ENCODE assay signal across 1 cellular context in the genomic region with DNA sequence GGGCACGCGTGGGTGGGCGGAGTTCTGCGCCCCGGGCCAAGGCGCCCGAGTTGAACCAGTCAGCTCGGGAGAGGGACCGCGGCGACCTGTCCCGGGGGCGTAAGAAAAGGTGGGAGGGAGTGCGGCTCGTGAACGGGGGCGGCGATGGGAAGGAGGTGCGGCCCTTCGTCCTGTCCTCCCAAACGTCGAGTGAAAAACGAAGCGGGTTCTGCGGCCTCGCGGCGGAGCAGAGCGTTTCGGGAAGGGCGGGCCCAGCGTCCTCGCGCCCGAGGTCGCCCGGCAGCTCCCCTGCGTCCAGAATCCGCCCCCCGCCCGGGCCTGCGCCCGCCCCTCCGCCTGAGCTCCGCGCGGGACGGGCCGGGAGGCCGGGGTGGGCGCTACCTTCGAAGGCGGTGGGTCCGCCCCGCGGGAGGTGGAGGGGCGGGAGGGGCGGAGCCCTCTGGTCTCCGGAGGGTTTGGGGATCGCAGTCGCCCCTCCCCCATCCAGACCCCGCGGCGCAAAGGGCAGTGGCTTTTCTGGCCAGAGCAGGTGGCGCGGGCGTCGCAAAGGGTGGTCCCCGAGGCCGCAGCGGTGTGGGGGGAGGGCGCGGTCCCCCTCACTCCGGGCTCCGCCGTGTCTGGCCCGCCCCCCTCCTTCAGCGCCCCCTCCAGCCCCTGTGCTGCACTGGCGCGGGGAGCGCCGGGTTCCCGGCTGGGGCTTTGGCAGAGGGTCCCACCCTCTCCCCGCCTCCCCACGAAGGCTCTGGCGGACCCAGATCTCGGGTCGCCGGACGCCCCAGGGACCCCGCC.
A peak's percentile ranks its signal among the peaks of the same experiment; 100 is the strongest.
TF ChIP-seq lines count a peak whose summit lies in the region.

No MANE protein-coding gene starts in this region.

TF ChIP-seq in HepG2, 621 proteins besides CTCF, POLR2A, EP300 and RAD21 (continued from another document and continues in another):
- TF ChIP-seq, protein P1, sequence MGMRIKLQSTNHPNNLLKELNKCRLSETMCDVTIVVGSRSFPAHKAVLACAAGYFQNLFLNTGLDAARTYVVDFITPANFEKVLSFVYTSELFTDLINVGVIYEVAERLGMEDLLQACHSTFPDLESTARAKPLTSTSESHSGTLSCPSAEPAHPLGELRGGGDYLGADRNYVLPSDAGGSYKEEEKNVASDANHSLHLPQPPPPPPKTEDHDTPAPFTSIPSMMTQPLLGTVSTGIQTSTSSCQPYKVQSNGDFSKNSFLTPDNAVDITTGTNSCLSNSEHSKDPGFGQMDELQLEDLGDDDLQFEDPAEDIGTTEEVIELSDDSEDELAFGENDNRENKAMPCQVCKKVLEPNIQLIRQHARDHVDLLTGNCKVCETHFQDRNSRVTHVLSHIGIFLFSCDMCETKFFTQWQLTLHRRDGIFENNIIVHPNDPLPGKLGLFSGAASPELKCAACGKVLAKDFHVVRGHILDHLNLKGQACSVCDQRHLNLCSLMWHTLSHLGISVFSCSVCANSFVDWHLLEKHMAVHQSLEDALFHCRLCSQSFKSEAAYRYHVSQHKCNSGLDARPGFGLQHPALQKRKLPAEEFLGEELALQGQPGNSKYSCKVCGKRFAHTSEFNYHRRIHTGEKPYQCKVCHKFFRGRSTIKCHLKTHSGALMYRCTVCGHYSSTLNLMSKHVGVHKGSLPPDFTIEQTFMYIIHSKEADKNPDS (CRISPR knock-in tag; IDR thresholded peaks at IDR 0.05) = peak; percentile 29; the same call in 1 of the 2 replicates
- TF ChIP-seq SOX13 (IDR thresholded peaks at IDR 0.05) (no peak), SOX13 (CRISPR knock-in tag; conservative IDR thresholded peaks at IDR 0.05 in 1 of 2, IDR thresholded peaks at IDR 0.05 in 1 of 2) (peak in 1 of 2 experiments; percentile 20; a peak in 1 of 4 replicates), TRIM24 (CRISPR knock-in tag; IDR thresholded peaks at IDR 0.05) (no peak), ZNF792 (CRISPR knock-in tag; IDR thresholded peaks at IDR 0.05) (no peak), BRD4 (CRISPR knock-in tag; IDR thresholded peaks at IDR 0.05) (0 out of 2 replicates have a peak, but pooled peaks have one; percentile 26), IRX3 (CRISPR knock-in tag; IDR thresholded peaks at IDR 0.05; ENCODE audit: borderline replicate concordance, low read depth) (peak; percentile 90), ARHGAP35 (CRISPR knock-in tag; IDR thresholded peaks at IDR 0.05; ENCODE audit: borderline replicate concordance) (no peak; the same call in 1 of the 2 replicates), FLYWCH1 (CRISPR knock-in tag; IDR thresholded peaks at IDR 0.05) (no peak), ZNF263 (CRISPR knock-in tag; IDR thresholded peaks at IDR 0.05) (peak; percentile 50; the same call in 1 of the 2 replicates), XBP1 (CRISPR knock-in tag; IDR thresholded peaks at IDR 0.05) (no peak), ZSCAN9 (CRISPR knock-in tag; IDR thresholded peaks at IDR 0.05; ENCODE audit: borderline replicate concordance) (no peak; the same call in 1 of the 2 replicates), ZMAT3 (CRISPR knock-in tag; conservative IDR thresholded peaks at IDR 0.05) (0 out of 2 replicates have a peak, but pooled peaks have one; percentile 3), AKAP8 (CRISPR knock-in tag; IDR thresholded peaks at IDR 0.05) (no peak), ZNF567 (CRISPR knock-in tag; IDR thresholded peaks at IDR 0.05; ENCODE audit: borderline replicate concordance) (no peak), ZNF543 (CRISPR knock-in tag; IDR thresholded peaks at IDR 0.05) (0 out of 2 replicates have a peak, but pooled peaks have one; percentile 22), TSC22D2 (CRISPR knock-in tag; IDR thresholded peaks at IDR 0.05; ENCODE audit: borderline replicate concordance) (no peak), ZNF816 (CRISPR knock-in tag; IDR thresholded peaks at IDR 0.05; ENCODE audit: borderline replicate concordance) (no peak), CBX2 (IDR thresholded peaks at IDR 0.05; ENCODE audit: low read depth, low read length) (no peak), CBX2 (CRISPR knock-in tag; IDR thresholded peaks at IDR 0.05; ENCODE audit: low read depth) (peak; percentile 72; the same call in 1 of the 2 replicates), ZNF430 (CRISPR knock-in tag; IDR thresholded peaks at IDR 0.05) (0 out of 2 replicates have a peak, but pooled peaks have one; percentile 56), BHLHE40 (IDR thresholded peaks at IDR 0.05; ENCODE audit: low read length) (no peak), ZNF207 (IDR thresholded peaks at IDR 0.05; ENCODE audit: borderline replicate concordance) (no peak), ZNF577 (CRISPR knock-in tag; IDR thresholded peaks at IDR 0.05; ENCODE audit: borderline replicate concordance, low read depth) (no peak), POLR2G (IDR thresholded peaks at IDR 0.05; ENCODE audit: low read depth, low read length) (no peak), GFI1 (CRISPR knock-in tag; IDR thresholded peaks at IDR 0.05; ENCODE audit: borderline replicate concordance) (peak; percentile 22; the same call in 1 of the 2 replicates), SMYD3 (CRISPR knock-in tag; IDR thresholded peaks at IDR 0.05) (no peak), HNRNPL (IDR thresholded peaks at IDR 0.05; ENCODE audit: low read depth, low read length) (no peak), ZNF451 (CRISPR knock-in tag; IDR thresholded peaks at IDR 0.05) (peak; percentile 62; the same call in 1 of the 2 replicates), HCFC1 (IDR thresholded peaks at IDR 0.05; ENCODE audit: low read depth, low read length) (no peak), ZNF776 (CRISPR knock-in tag; IDR thresholded peaks at IDR 0.05) (peak; percentile 48), FIP1L1 (IDR thresholded peaks at IDR 0.05; ENCODE audit: borderline replicate concordance, insufficient read depth, low read depth, low read length) (no peak), YEATS2 (CRISPR knock-in tag; IDR thresholded peaks at IDR 0.05; ENCODE audit: borderline replicate concordance) (no peak), ZNF296 (CRISPR knock-in tag; conservative IDR thresholded peaks at IDR 0.05) (0 out of 2 replicates have a peak, but pooled peaks have one; percentile 57), NR2F2 (IDR thresholded peaks at IDR 0.05; ENCODE audit: borderline replicate concordance, low read depth) (peak; percentile 41; the same call in 1 of the 2 replicates), ZNF501 (CRISPR knock-in tag; IDR thresholded peaks at IDR 0.05) (peak; percentile 63), ZNF746 (CRISPR knock-in tag; IDR thresholded peaks at IDR 0.05) (peak; percentile 33; the same call in 1 of the 2 replicates), ATF7-NPFF (CRISPR knock-in tag; IDR thresholded peaks at IDR 0.05; ENCODE audit: low read depth) (peak; percentile 55), ZNF605 (CRISPR knock-in tag; IDR thresholded peaks at IDR 0.05) (peak; percentile 74; the same call in 1 of the 2 replicates), NR1H2 (CRISPR knock-in tag; IDR thresholded peaks at IDR 0.05; ENCODE audit: borderline replicate concordance, low read depth) (peak; percentile 61; the same call in 1 of the 2 replicates), RBFOX2 (IDR thresholded peaks at IDR 0.05; ENCODE audit: low read depth, low read length) (no peak)
- TF ChIP-seq, protein P2, sequence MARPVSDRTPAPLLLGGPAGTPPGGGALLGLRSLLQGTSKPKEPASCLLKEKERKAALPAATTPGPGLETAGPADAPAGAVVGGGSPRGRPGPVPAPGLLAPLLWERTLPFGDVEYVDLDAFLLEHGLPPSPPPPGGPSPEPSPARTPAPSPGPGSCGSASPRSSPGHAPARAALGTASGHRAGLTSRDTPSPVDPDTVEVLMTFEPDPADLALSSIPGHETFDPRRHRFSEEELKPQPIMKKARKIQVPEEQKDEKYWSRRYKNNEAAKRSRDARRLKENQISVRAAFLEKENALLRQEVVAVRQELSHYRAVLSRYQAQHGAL (CRISPR knock-in tag; IDR thresholded peaks at IDR 0.05; ENCODE audit: not compliant biosample characterization) = no peak
- TF ChIP-seq, protein P3, sequence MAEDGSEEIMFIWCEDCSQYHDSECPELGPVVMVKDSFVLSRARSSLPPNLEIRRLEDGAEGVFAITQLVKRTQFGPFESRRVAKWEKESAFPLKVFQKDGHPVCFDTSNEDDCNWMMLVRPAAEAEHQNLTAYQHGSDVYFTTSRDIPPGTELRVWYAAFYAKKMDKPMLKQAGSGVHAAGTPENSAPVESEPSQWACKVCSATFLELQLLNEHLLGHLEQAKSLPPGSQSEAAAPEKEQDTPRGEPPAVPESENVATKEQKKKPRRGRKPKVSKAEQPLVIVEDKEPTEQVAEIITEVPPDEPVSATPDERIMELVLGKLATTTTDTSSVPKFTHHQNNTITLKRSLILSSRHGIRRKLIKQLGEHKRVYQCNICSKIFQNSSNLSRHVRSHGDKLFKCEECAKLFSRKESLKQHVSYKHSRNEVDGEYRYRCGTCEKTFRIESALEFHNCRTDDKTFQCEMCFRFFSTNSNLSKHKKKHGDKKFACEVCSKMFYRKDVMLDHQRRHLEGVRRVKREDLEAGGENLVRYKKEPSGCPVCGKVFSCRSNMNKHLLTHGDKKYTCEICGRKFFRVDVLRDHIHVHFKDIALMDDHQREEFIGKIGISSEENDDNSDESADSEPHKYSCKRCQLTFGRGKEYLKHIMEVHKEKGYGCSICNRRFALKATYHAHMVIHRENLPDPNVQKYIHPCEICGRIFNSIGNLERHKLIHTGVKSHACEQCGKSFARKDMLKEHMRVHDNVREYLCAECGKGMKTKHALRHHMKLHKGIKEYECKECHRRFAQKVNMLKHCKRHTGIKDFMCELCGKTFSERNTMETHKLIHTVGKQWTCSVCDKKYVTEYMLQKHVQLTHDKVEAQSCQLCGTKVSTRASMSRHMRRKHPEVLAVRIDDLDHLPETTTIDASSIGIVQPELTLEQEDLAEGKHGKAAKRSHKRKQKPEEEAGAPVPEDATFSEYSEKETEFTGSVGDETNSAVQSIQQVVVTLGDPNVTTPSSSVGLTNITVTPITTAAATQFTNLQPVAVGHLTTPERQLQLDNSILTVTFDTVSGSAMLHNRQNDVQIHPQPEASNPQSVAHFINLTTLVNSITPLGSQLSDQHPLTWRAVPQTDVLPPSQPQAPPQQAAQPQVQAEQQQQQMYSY (CRISPR knock-in tag; IDR thresholded peaks at IDR 0.05) = 0 out of 2 replicates have a peak, but pooled peaks have one; percentile 22
- TF ChIP-seq, protein P4, sequence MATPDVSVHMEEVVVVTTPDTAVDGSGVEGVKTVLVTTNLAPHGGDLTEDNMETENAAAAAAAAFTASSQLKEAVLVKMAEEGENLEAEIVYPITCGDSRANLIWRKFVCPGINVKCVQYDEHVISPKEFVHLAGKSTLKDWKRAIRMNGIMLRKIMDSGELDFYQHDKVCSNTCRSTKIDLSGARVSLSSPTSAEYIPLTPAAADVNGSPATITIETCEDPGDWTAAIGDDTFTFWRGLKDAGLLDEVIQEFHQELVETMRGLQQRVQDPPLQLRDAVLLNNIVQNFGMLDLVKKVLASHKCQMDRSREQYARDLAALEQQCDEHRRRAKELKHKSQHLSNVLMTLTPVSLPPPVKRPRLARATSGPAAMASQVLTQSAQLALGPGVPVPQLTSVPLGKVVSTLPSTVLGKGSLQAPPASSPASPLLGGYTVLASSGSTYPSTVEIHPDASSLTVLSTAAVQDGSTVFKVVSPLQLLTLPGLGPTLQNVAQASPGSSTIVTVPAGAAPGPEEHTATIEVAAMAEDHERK (CRISPR knock-in tag; IDR thresholded peaks at IDR 0.05; ENCODE audit: low read depth) = no peak
- TF ChIP-seq, protein P5, sequence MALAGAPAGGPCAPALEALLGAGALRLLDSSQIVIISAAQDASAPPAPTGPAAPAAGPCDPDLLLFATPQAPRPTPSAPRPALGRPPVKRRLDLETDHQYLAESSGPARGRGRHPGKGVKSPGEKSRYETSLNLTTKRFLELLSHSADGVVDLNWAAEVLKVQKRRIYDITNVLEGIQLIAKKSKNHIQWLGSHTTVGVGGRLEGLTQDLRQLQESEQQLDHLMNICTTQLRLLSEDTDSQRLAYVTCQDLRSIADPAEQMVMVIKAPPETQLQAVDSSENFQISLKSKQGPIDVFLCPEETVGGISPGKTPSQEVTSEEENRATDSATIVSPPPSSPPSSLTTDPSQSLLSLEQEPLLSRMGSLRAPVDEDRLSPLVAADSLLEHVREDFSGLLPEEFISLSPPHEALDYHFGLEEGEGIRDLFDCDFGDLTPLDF (CRISPR knock-in tag; IDR thresholded peaks at IDR 0.05) = no peak
- TF ChIP-seq, protein P6, sequence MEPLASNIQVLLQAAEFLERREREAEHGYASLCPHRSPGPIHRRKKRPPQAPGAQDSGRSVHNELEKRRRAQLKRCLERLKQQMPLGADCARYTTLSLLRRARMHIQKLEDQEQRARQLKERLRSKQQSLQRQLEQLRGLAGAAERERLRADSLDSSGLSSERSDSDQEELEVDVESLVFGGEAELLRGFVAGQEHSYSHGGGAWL (CRISPR knock-in tag; IDR thresholded peaks at IDR 0.05) = no peak
- TF ChIP-seq, protein P7, sequence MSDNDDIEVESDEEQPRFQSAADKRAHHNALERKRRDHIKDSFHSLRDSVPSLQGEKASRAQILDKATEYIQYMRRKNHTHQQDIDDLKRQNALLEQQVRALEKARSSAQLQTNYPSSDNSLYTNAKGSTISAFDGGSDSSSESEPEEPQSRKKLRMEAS (IDR thresholded peaks at IDR 0.05) = peak; percentile 84; the same call in 1 of the 2 replicates
- TF ChIP-seq, protein P8, sequence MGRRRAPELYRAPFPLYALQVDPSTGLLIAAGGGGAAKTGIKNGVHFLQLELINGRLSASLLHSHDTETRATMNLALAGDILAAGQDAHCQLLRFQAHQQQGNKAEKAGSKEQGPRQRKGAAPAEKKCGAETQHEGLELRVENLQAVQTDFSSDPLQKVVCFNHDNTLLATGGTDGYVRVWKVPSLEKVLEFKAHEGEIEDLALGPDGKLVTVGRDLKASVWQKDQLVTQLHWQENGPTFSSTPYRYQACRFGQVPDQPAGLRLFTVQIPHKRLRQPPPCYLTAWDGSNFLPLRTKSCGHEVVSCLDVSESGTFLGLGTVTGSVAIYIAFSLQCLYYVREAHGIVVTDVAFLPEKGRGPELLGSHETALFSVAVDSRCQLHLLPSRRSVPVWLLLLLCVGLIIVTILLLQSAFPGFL (CRISPR knock-in tag; IDR thresholded peaks at IDR 0.05) = peak; percentile 50; the same call in 1 of the 2 replicates
- TF ChIP-seq, protein P9, sequence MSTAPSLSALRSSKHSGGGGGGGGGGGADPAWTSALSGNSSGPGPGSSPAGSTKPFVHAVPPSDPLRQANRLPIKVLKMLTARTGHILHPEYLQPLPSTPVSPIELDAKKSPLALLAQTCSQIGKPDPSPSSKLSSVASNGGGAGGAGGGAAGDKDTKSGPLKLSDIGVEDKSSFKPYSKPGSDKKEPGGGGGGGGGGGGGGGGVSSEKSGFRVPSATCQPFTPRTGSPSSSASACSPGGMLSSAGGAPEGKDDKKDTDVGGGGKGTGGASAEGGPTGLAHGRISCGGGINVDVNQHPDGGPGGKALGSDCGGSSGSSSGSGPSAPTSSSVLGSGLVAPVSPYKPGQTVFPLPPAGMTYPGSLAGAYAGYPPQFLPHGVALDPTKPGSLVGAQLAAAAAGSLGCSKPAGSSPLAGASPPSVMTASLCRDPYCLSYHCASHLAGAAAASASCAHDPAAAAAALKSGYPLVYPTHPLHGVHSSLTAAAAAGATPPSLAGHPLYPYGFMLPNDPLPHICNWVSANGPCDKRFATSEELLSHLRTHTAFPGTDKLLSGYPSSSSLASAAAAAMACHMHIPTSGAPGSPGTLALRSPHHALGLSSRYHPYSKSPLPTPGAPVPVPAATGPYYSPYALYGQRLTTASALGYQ (CRISPR knock-in tag; IDR thresholded peaks at IDR 0.05) = no peak
- TF ChIP-seq, protein P10, sequence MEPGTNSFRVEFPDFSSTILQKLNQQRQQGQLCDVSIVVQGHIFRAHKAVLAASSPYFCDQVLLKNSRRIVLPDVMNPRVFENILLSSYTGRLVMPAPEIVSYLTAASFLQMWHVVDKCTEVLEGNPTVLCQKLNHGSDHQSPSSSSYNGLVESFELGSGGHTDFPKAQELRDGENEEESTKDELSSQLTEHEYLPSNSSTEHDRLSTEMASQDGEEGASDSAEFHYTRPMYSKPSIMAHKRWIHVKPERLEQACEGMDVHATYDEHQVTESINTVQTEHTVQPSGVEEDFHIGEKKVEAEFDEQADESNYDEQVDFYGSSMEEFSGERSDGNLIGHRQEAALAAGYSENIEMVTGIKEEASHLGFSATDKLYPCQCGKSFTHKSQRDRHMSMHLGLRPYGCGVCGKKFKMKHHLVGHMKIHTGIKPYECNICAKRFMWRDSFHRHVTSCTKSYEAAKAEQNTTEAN (CRISPR knock-in tag; conservative IDR thresholded peaks at IDR 0.05) = peak; percentile 66; the same call in 1 of the 2 replicates
